Comparison of ENCODE assay signal across 20 cellular contexts in genomic region chr7:7702826-7703225, GRCh38. TPM values are rescaled to one million over a fixed set of nuclear protein-coding genes. Genes with fewer than 3 reads are reported as not detected.
DNase-seq lines count a peak whose midpoint lies in the region; ATAC-seq, FAIRE-seq and TF ChIP-seq lines count a peak whose summit lies in the region.
"Had no signal": no experiment of that assay in that cellular context is flagged by ENCODE, and none has a peak within 500 bp of the region (broad histone marks: within the 10 kb centered on the region; RNA-seq: fewer than 3 reads in every experiment).

No MANE protein-coding gene starts in this region.

- H3K36me3 ChIP-seq in endodermal cell (ENCODE audit: control insufficient read depth, insufficient read depth, low read length), result no peaks in the 10 kb centered on the region
- H3K36me3 ChIP-seq: neural progenitor cell had no signal

- no peak overlapping the region for H2BK120ac ChIP-seq in H9 (ENCODE audit: low read depth, low read length, poor library complexity, severe bottlenecking)

- FAIRE-seq in RCC 7860 (lab: Jason Lieb, UNC), result no peak

- no peak overlapping the region for H2AFZ ChIP-seq in H9 (ENCODE audit: low read length)
- H2AFZ ChIP-seq: neural progenitor cell had no signal

- no peak for ATAC-seq in T-cell (replicated peaks in 1 of 4)
- ATAC-seq: body of pancreas had no signal

- H3K4me1 Mint-ChIP-seq in H9 (peaks cover 30 to 31% of the 10 kb centered on the region in 2 experiments), endodermal cell (peaks cover 26% of the 10 kb centered on the region), nephron progenitor cell (peaks cover 23% of the 10 kb centered on the region), T-cell (peaks cover 30 to 36% (median 34%) of the 10 kb centered on the region in 3 donors)

- H3K9ac ChIP-seq in H9 (ENCODE audit: extremely low read depth, insufficient read length, low read length) (no peak overlapping the region), endodermal cell (ENCODE audit: extremely low read depth, low read length, poor library complexity, severe bottlenecking) (no peak overlapping the region)
- H3K9ac ChIP-seq: KMS-11, neural progenitor cell had no signal

- H3K79me1 ChIP-seq in H9 (ENCODE audit: insufficient read depth, low read depth, low read length, poor library complexity, severe bottlenecking), result no peaks in the 10 kb centered on the region

- H3K14ac ChIP-seq in H9 (ENCODE audit: insufficient read depth, low read length), result no peak overlapping the region

- H3K18ac ChIP-seq in H9 (ENCODE audit: insufficient read length, low read depth, low read length), result no peak overlapping the region

- no peak overlapping the region for H4K8ac ChIP-seq in H9 (replicated peaks; ENCODE audit: insufficient read length, low read depth, low read length)

- no peak overlapping the region for H4K91ac ChIP-seq in H9 (ENCODE audit: insufficient read length, low read depth, low read length)

- no peak overlapping the region for H2BK15ac ChIP-seq in H9 (ENCODE audit: low read depth, low read length)

- H3K4me1 ChIP-seq in H9 (ENCODE audit: insufficient read depth, low read length), result peaks cover 2% of the 10 kb centered on the region; the same call in 1 of the 2 replicates
- peaks cover 9% of the 10 kb centered on the region for H3K4me1 ChIP-seq in endodermal cell (ENCODE audit: control insufficient read depth, insufficient read depth, low read length)

- no peaks in the 10 kb centered on the region for H3K79me2 ChIP-seq in H9 (ENCODE audit: insufficient read depth, low read length)

- H3K9me3 ChIP-seq in H9 (ENCODE audit: control insufficient read depth, low read depth, low read length) (no peaks in the 10 kb centered on the region), endodermal cell (ENCODE audit: control insufficient read depth, low read length) (no peaks in the 10 kb centered on the region)
- H3K9me3 ChIP-seq: body of pancreas had no signal

- DNase-seq in DMS79 treated with DMSO at 0.1 percent for 48 hours (lab: John Stamatoyannopoulos, UW) (peak; percentile 68), H9 (no peak), endodermal cell (no peak), nephron progenitor cell (no peak), DMS114 treated with DMSO at 0.1 percent for 48 hours (lab: John Stamatoyannopoulos, UW; ENCODE audit: unreplicated experiment) (no peak), RCC 7860 (ENCODE audit: low spot score) (no peak), T-cell (no peak)
- DNase-seq: activated CD4-positive, alpha-beta T cell treated with anti-CD3 and anti-CD28 coated beads, Interleukin-2, amount 50 U/mL, for 1 hour; body of pancreas; C1 segment of cervical spinal cord; DMS153; glutamatergic neuron; immature natural killer cell; NCI-H146; NCI-H510A; OCI-M1 had no signal

- H3K27me3 ChIP-seq in H9 (ENCODE audit: insufficient read depth, low read length), result no peaks in the 10 kb centered on the region
- H3K27me3 ChIP-seq in endodermal cell (ENCODE audit: control insufficient read depth, insufficient read depth, low read length, poor library complexity, severe bottlenecking), result peaks cover 20% of the 10 kb centered on the region
- H3K27me3 ChIP-seq: body of pancreas, neural progenitor cell had no signal

- H3T11ph ChIP-seq in H9 (ENCODE audit: low read length), result no peak overlapping the region

- H2AK5ac ChIP-seq in H9 (ENCODE audit: insufficient read length, low read length), result peak overlapping the region; percentile 50

- no peak overlapping the region for H3K4me2 ChIP-seq in H9 (ENCODE audit: insufficient read depth, insufficient read length, low read length)
- H3K4me2 ChIP-seq: KMS-11, neural progenitor cell had no signal

- CTCF ChIA-PET in T-cell (lab: Charles Lee), result no interaction called here

- H2BK12ac ChIP-seq in H9 (ENCODE audit: insufficient read length, low read depth, low read length), result no peak overlapping the region

- H3K4ac ChIP-seq in H9 (ENCODE audit: low read depth, low read length), result no peak overlapping the region

- H3K36me3 Mint-ChIP-seq in H9 (ENCODE audit: insufficient read depth in 1 of 3, low read depth in 3 of 3), result no peaks in the 10 kb centered on the region; a peak in 1 of 7 replicates
- H3K36me3 Mint-ChIP-seq in endodermal cell (ENCODE audit: low read depth), result no peaks in the 10 kb centered on the region
- no peaks in the 10 kb centered on the region for H3K36me3 Mint-ChIP-seq in nephron progenitor cell (ENCODE audit: low read depth)
- H3K36me3 Mint-ChIP-seq in T-cell, result peaks cover 17% of the 10 kb centered on the region
- H3K36me3 Mint-ChIP-seq: immature natural killer cell, neural progenitor cell had no signal

- POLR2A ChIA-PET in T-cell (lab: Charles Lee), result no interaction called here

- H3K9me3 Mint-ChIP-seq in H9, result no peaks in the 10 kb centered on the region
- H3K9me3 Mint-ChIP-seq in endodermal cell, result peaks cover 5% of the 10 kb centered on the region
- no peaks in the 10 kb centered on the region for H3K9me3 Mint-ChIP-seq in nephron progenitor cell
- H3K9me3 Mint-ChIP-seq in T-cell, result no peaks in the 10 kb centered on the region
- H3K9me3 Mint-ChIP-seq: activated naive CD4-positive, alpha-beta T cell treated with anti-CD3 and anti-CD28 coated beads, Interleukin-2, amount 50 U/mL, for 24 hours; immature natural killer cell; neural progenitor cell had no signal

- H4K5ac ChIP-seq in H9 (ENCODE audit: insufficient read length, low read depth, low read length), result no peak overlapping the region

- no peak overlapping the region for H3K4me3 ChIP-seq in endodermal cell (ENCODE audit: low read length)
- H3K4me3 ChIP-seq: body of pancreas, coronary artery, neural progenitor cell had no signal

- no peaks in the 10 kb centered on the region for H3K23me2 ChIP-seq in H9 (ENCODE audit: insufficient read length, low read depth, low read length, poor library complexity, severe bottlenecking)

- no CpG with 5 or more reads among the region's 4 CpGs for WGBS in H9 (ENCODE audit: extremely low coverage, insufficient read length, low lambda C conversion rate)
- WGBS in endodermal cell (ENCODE audit: insufficient coverage in 1 of 2, insufficient read length in 1 of 2), 2 experiments, result 93 to 94% methylated on average over 4 of the region's 4 CpGs

- H3K27me3 Mint-ChIP-seq in H9 (ENCODE audit: low read depth), result no peaks in the 10 kb centered on the region
- H3K27me3 Mint-ChIP-seq in endodermal cell (ENCODE audit: insufficient read depth), result peaks cover 5% of the 10 kb centered on the region
- H3K27me3 Mint-ChIP-seq in nephron progenitor cell (ENCODE audit: low read depth, poor library complexity), result peaks cover 4% of the 10 kb centered on the region
- no peaks in the 10 kb centered on the region for H3K27me3 Mint-ChIP-seq in T-cell
- H3K27me3 Mint-ChIP-seq: activated naive CD4-positive, alpha-beta T cell treated with anti-CD3 and anti-CD28 coated beads, Interleukin-2, amount 50 U/mL, for 24 hours had no signal

- H3K27ac ChIP-seq in H9 (ENCODE audit: insufficient read length, low read depth, low read length), result no peak overlapping the region
- no peak overlapping the region for H3K27ac ChIP-seq in endodermal cell (ENCODE audit: low read depth, low read length)
- H3K27ac ChIP-seq: body of pancreas, coronary artery, KMS-11, neural progenitor cell had no signal

- H3K27ac Mint-ChIP-seq in H9 (peak overlapping the region; percentile 27 to 52 (median 33); a peak in 3 of 7 replicates), endodermal cell (peak overlapping the region; percentile 31), nephron progenitor cell (peak overlapping the region; percentile 34), T-cell (no peak overlapping the region)
- H3K27ac Mint-ChIP-seq: activated naive CD4-positive, alpha-beta T cell treated with anti-CD3 and anti-CD28 coated beads, Interleukin-2, amount 50 U/mL, for 24 hours; immature natural killer cell; neural progenitor cell had no signal

- no peak overlapping the region for H2BK5ac ChIP-seq in H9 (ENCODE audit: insufficient read length, low read length)

- no peaks in the 10 kb centered on the region for H4K20me1 ChIP-seq in H9 (ENCODE audit: control insufficient read depth, insufficient read depth, insufficient read length)

- no peak overlapping the region for H2BK20ac ChIP-seq in H9 (ENCODE audit: low read depth, low read length, poor library complexity, severe bottlenecking)

- H3K23ac ChIP-seq in H9 (ENCODE audit: insufficient read length, low read depth, low read length), result no peak overlapping the region

- H3K56ac ChIP-seq in H9 (ENCODE audit: insufficient read length, low read depth, low read length), result no peak overlapping the region

- H3K4me3 Mint-ChIP-seq in H9, result no peak overlapping the region
- no peak overlapping the region for H3K4me3 Mint-ChIP-seq in endodermal cell
- no peak overlapping the region for H3K4me3 Mint-ChIP-seq in nephron progenitor cell
- H3K4me3 Mint-ChIP-seq in T-cell, result no peak overlapping the region
- H3K4me3 Mint-ChIP-seq: activated naive CD4-positive, alpha-beta T cell treated with anti-CD3 and anti-CD28 coated beads, Interleukin-2, amount 50 U/mL, for 24 hours; immature natural killer cell; neural progenitor cell had no signal

- no peak for TF ChIP-seq CTCF in H9 (conservative IDR thresholded peaks at IDR 0.05)
- no peak for TF ChIP-seq CTCF in endodermal cell (conservative IDR thresholded peaks at IDR 0.05)
- TF ChIP-seq CTCF in nephron progenitor cell (IDR thresholded peaks at IDR 0.05), result no peak

RNA-seq across cellular contexts. Expression of gene RPA3, which starts 15.6 kb away (rescaled TPM):
- 108 TPM in 2 replicates for total RNA-seq in H9 (2021)
- 10 to 100 TPM; 65.5 to 97.8 TPM for total RNA-seq in endodermal cell
- 81.6 TPM for polyA plus RNA-seq in endodermal cell (2013, experiment 1 of 2)
- polyA plus RNA-seq in endodermal cell (2013, experiment 2 of 2), result 76.3 TPM
- 10 to 100 TPM; 24.5 to 28.5 (median 26.8) TPM for total RNA-seq in T-cell

Comparison
In these comparisons a context has a peak if more than half of its experiments do, and no peak if none do; other contexts are left out.
1. H3K27ac Mint-ChIP-seq: peak in H9 (3 of 3), endodermal cell (single experiment) and nephron progenitor cell (single experiment); none in T-cell (0 of 2).